Comparison of ENCODE assay signal across 8 cellular contexts in the genomic region with DNA sequence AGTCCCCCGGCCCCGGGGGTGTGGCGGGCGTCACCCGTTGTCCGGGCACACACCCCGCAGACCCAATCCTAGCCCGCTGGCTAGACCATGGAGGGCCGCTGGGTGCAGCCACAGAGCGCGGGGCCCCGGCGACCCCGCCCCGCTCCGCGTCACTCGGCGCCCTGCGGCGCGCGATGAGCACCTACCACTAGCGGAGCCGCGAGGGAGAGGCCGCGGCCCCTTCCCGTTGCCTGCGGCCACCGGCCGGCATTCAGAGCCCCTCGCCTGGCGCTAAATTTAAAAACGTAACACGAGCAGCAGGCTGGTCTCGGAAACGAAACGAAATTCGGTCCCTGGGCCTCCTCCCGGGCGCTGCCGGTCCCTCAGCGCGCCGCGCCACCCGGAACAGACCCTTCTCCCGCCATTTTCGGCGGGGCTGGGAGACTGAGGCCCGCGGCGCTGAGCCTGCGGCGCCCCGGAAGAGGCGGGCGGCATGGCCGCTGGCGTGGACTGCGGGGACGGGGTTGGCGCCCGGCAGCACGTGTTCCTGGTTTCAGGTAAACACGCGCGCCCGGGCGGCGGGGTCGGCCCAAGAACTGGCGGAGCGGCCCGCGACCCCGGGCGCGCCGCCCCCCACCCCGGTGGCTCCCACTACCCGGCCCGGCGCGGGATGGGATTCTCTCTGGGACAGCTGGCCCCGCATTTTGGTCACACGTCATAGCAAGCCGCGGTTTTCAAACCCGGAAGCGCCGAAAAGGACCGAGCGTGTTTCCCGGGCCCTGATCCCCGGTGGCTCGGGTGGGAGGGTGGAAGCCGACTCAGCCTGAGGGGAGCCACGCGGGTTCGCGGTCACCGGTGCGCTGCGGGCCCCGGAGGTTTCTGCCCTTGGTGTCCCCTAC. TPM values are rescaled to one million over a fixed set of nuclear protein-coding genes. Genes with fewer than 3 reads are reported as not detected.
A peak's percentile ranks its signal among the peaks of the same experiment; 100 is the strongest.
DNase-seq lines count a peak whose midpoint lies in the region; ATAC-seq, FAIRE-seq and TF ChIP-seq lines count a peak whose summit lies in the region.

A gene with protein sequence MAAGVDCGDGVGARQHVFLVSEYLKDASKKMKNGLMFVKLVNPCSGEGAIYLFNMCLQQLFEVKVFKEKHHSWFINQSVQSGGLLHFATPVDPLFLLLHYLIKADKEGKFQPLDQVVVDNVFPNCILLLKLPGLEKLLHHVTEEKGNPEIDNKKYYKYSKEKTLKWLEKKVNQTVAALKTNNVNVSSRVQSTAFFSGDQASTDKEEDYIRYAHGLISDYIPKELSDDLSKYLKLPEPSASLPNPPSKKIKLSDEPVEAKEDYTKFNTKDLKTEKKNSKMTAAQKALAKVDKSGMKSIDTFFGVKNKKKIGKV (plus strand): TSS at position 187 of the 878 bp plus-strand sequence. CDS start 286 bp downstream, at position 473.

- H4K20me1 ChIP-seq in fibroblast of lung (ENCODE audit: control insufficient read depth, extremely low read depth, insufficient read depth, low read length), result no peaks in the 10 kb centered on the region

- H3K27me3 ChIP-seq in HUES48 (ENCODE audit: control insufficient read depth, insufficient read depth, low read length) (no peaks in the 10 kb centered on the region), fibroblast of lung (ENCODE audit: control insufficient read depth, insufficient read depth, low read length) (no peaks in the 10 kb centered on the region)

- H3K4me3 ChIP-seq in HUES48 (ENCODE audit: low read depth, low read length) (peak within 1 kb of the TSS; percentile 83), fibroblast of lung (replicated peaks in 1 of 4; ENCODE audit: control extremely low read depth in 1 of 4, insufficient read depth in 1 of 4, low read depth in 3 of 4, low read length in 4 of 4) (peak within 1 kb of the TSS; percentile 58 to 78 (median 75))

- peaks cover 44% of the 10 kb centered on the region for H3K4me1 Mint-ChIP-seq in activated T-helper 1 cell treated with anti-CD3 and anti-CD28 coated beads, Interleukin-12 subunit alpha, Interleukin-12 subunit beta, Interleukin-2, Interleukin-4 antibody, amounts not matched to agents 30 ng/mL and 10 ng/mL and 1 ng/mL, durations not matched to agents 14 hours and 24 hours and 36 hours (ENCODE audit: low read depth)
- H3K4me1 Mint-ChIP-seq in natural killer cell treated with Interleukin-12 subunit alpha and Interleukin-12 subunit beta and Interleukin-15 and Interleukin-18, amount 100 ng/mL, for 72 hours (ENCODE audit: low read depth in 2 of 2), result peaks cover 25 to 32% of the 10 kb centered on the region in 2 donors
- peaks cover 34% of the 10 kb centered on the region for H3K4me1 Mint-ChIP-seq in stimulated activated naive CD8-positive, alpha-beta T cell treated with anti-CD3 and anti-CD28 coated beads, Interleukin-15, amount 100 ng/mL, for 72 hours

- peaks cover 8% of the 10 kb centered on the region for H3K79me2 ChIP-seq in fibroblast of lung (ENCODE audit: control insufficient read depth, insufficient read depth, low read length)

- H3K27ac Mint-ChIP-seq in activated T-helper 1 cell treated with anti-CD3 and anti-CD28 coated beads, Interleukin-12 subunit alpha, Interleukin-12 subunit beta, Interleukin-2, Interleukin-4 antibody, amounts not matched to agents 30 ng/mL and 10 ng/mL and 1 ng/mL, durations not matched to agents 14 hours and 24 hours and 36 hours, result peak within 1 kb of the TSS; percentile 97
- H3K27ac Mint-ChIP-seq in natural killer cell treated with Interleukin-12 subunit alpha and Interleukin-12 subunit beta and Interleukin-15 and Interleukin-18, amount 100 ng/mL, for 72 hours, result peak within 1 kb of the TSS; percentile 83 to 87
- H3K27ac Mint-ChIP-seq in stimulated activated naive CD8-positive, alpha-beta T cell treated with anti-CD3 and anti-CD28 coated beads, Interleukin-15, amount 100 ng/mL, for 72 hours, result peak within 1 kb of the TSS; percentile 98 to 99

- H3K36me3 ChIP-seq in HUES48 (ENCODE audit: control insufficient read depth, insufficient read depth, low read length) (no peaks in the 10 kb centered on the region), fibroblast of lung (ENCODE audit: control insufficient read depth, insufficient read depth, low read length) (no peaks in the 10 kb centered on the region)

- no peak for TF ChIP-seq CTCF in D721Med (IDR thresholded peaks at IDR 0.05; ENCODE audit: insufficient read depth, missing control alignments)
- no peak for TF ChIP-seq CTCF in fibroblast of lung (conservative IDR thresholded peaks at IDR 0.05 in 1 of 2, IDR thresholded peaks at IDR 0.05 in 1 of 2; ENCODE audit: low read depth in 1 of 2, low read length in 2 of 2)

- FAIRE-seq in D721Med (lab: Jason Lieb, UNC) (no peak), RCC 7860 (lab: Jason Lieb, UNC) (no peak)

- no peaks in the 10 kb centered on the region for H3K27me3 Mint-ChIP-seq in activated T-helper 1 cell treated with anti-CD3 and anti-CD28 coated beads, Interleukin-12 subunit alpha, Interleukin-12 subunit beta, Interleukin-2, Interleukin-4 antibody, amounts not matched to agents 30 ng/mL and 10 ng/mL and 1 ng/mL, durations not matched to agents 14 hours and 24 hours and 36 hours (ENCODE audit: insufficient read depth)
- H3K27me3 Mint-ChIP-seq in natural killer cell treated with Interleukin-12 subunit alpha and Interleukin-12 subunit beta and Interleukin-15 and Interleukin-18, amount 100 ng/mL, for 72 hours, result no peaks in the 10 kb centered on the region
- H3K27me3 Mint-ChIP-seq in stimulated activated naive CD8-positive, alpha-beta T cell treated with anti-CD3 and anti-CD28 coated beads, Interleukin-15, amount 100 ng/mL, for 72 hours, result no peaks in the 10 kb centered on the region

- H3K9me3 ChIP-seq in HUES48 (ENCODE audit: control insufficient read depth, insufficient read depth, low read length), result no peaks in the 10 kb centered on the region
- H3K9me3 ChIP-seq in fibroblast of lung (ENCODE audit: control insufficient read depth, insufficient read depth, low read depth, low read length), result no peaks in the 10 kb centered on the region

- ATAC-seq in GM21381 (IDR thresholded peaks at IDR 0.05; ENCODE audit: unreplicated experiment), result peak; percentile 75
- ATAC-seq in natural killer cell treated with Interleukin-12 subunit alpha and Interleukin-12 subunit beta and Interleukin-15 and Interleukin-18, amount 100 ng/mL, for 72 hours, result peak; percentile 89 to 91
- peak; percentile 89 for ATAC-seq in stimulated activated naive CD8-positive, alpha-beta T cell treated with anti-CD3 and anti-CD28 coated beads, Interleukin-15, amount 100 ng/mL, for 72 hours

- peak within 1 kb of the TSS; percentile 92 for H3K9ac ChIP-seq in HUES48 (ENCODE audit: low read depth, low read length)
- H3K9ac ChIP-seq in fibroblast of lung (ENCODE audit: insufficient read depth, low read length), result peak within 1 kb of the TSS; percentile 88

- H3K4me1 ChIP-seq in HUES48 (ENCODE audit: control insufficient read depth, insufficient read depth, low read length), result peaks cover 37% of the 10 kb centered on the region
- H3K4me1 ChIP-seq in fibroblast of lung (ENCODE audit: control insufficient read depth, extremely low read depth, insufficient read depth, low read length), result peaks cover 12% of the 10 kb centered on the region

- peak within 1 kb of the TSS; percentile 95 for H2AFZ ChIP-seq in fibroblast of lung (ENCODE audit: low read length)

- DNase-seq in D721Med (ENCODE audit: insufficient read length, low spot score) (peak; percentile 42), RCC 7860 (ENCODE audit: low spot score) (peak; percentile 17), fibroblast of lung (ENCODE audit: low read depth in 2 of 2) (peak; percentile 60 to 67)
- DNase-seq in activated T-helper 1 cell treated with anti-CD3 and anti-CD28 coated beads, Interleukin-12 subunit alpha, Interleukin-12 subunit beta, Interleukin-2, Interleukin-4 antibody, amounts not matched to agents 30 ng/mL and 10 ng/mL and 1 ng/mL, durations not matched to agents 14 hours and 24 hours and 36 hours (ENCODE audit: low spot score), result peak; percentile 71
- DNase-seq in natural killer cell treated with Interleukin-12 subunit alpha and Interleukin-12 subunit beta and Interleukin-15 and Interleukin-18, amount 100 ng/mL, for 72 hours (ENCODE audit: low spot score), result peak; percentile 78
- DNase-seq in stimulated activated naive CD8-positive, alpha-beta T cell treated with anti-CD3 and anti-CD28 coated beads, Interleukin-15, amount 100 ng/mL, for 72 hours, result peak; percentile 76 to 79

- H3K27ac ChIP-seq in HUES48 (ENCODE audit: low read depth, low read length) (peak within 1 kb of the TSS; percentile 89), fibroblast of lung (ENCODE audit: insufficient read depth, low read length) (peak within 1 kb of the TSS; percentile 89)

- H3K4me2 ChIP-seq in fibroblast of lung (ENCODE audit: extremely low read depth, insufficient read depth, low read length), result peak within 1 kb of the TSS; percentile 82

- H3K9me3 Mint-ChIP-seq in activated T-helper 1 cell treated with anti-CD3 and anti-CD28 coated beads, Interleukin-12 subunit alpha, Interleukin-12 subunit beta, Interleukin-2, Interleukin-4 antibody, amounts not matched to agents 30 ng/mL and 10 ng/mL and 1 ng/mL, durations not matched to agents 14 hours and 24 hours and 36 hours, result no peaks in the 10 kb centered on the region
- H3K9me3 Mint-ChIP-seq in natural killer cell treated with Interleukin-12 subunit alpha and Interleukin-12 subunit beta and Interleukin-15 and Interleukin-18, amount 100 ng/mL, for 72 hours, result no peaks in the 10 kb centered on the region
- no peaks in the 10 kb centered on the region for H3K9me3 Mint-ChIP-seq in stimulated activated naive CD8-positive, alpha-beta T cell treated with anti-CD3 and anti-CD28 coated beads, Interleukin-15, amount 100 ng/mL, for 72 hours

- peak within 1 kb of the TSS; percentile 82 for H3K4me3 Mint-ChIP-seq in activated T-helper 1 cell treated with anti-CD3 and anti-CD28 coated beads, Interleukin-12 subunit alpha, Interleukin-12 subunit beta, Interleukin-2, Interleukin-4 antibody, amounts not matched to agents 30 ng/mL and 10 ng/mL and 1 ng/mL, durations not matched to agents 14 hours and 24 hours and 36 hours
- H3K4me3 Mint-ChIP-seq in natural killer cell treated with Interleukin-12 subunit alpha and Interleukin-12 subunit beta and Interleukin-15 and Interleukin-18, amount 100 ng/mL, for 72 hours, result peak within 1 kb of the TSS; percentile 89
- H3K4me3 Mint-ChIP-seq in stimulated activated naive CD8-positive, alpha-beta T cell treated with anti-CD3 and anti-CD28 coated beads, Interleukin-15, amount 100 ng/mL, for 72 hours, result peak within 1 kb of the TSS; percentile 76 to 94

- intact Hi-C loops in activated T-helper 1 cell treated with anti-CD3 and anti-CD28 coated beads, Interleukin-12 subunit alpha, Interleukin-12 subunit beta, Interleukin-2, Interleukin-4 antibody, amounts not matched to agents 30 ng/mL and 10 ng/mL and 1 ng/mL, durations not matched to agents 14 hours and 24 hours and 36 hours (cut with micrococcal nuclease), result loop anchor here (1.0 to 10.0 kb wide), 8 partner anchors 17 to 1465 kb away; a partner anchor contains a TSS

- H3K36me3 Mint-ChIP-seq in activated T-helper 1 cell treated with anti-CD3 and anti-CD28 coated beads, Interleukin-12 subunit alpha, Interleukin-12 subunit beta, Interleukin-2, Interleukin-4 antibody, amounts not matched to agents 30 ng/mL and 10 ng/mL and 1 ng/mL, durations not matched to agents 14 hours and 24 hours and 36 hours (ENCODE audit: low read depth), result no peaks in the 10 kb centered on the region
- H3K36me3 Mint-ChIP-seq in natural killer cell treated with Interleukin-12 subunit alpha and Interleukin-12 subunit beta and Interleukin-15 and Interleukin-18, amount 100 ng/mL, for 72 hours, result no peaks in the 10 kb centered on the region

RNA-seq across cellular contexts. Expression of the gene that starts here (rescaled TPM):
- total RNA-seq in activated T-helper 1 cell treated with anti-CD3 and anti-CD28 coated beads, Interleukin-12 subunit alpha, Interleukin-12 subunit beta, Interleukin-2, Interleukin-4 antibody, amounts not matched to agents 30 ng/mL and 10 ng/mL and 1 ng/mL, durations not matched to agents 14 hours and 24 hours and 36 hours, result 57.0 and 62.7 TPM in 2 replicates
- total RNA-seq in fibroblast of lung, result 68.7 and 82.7 TPM in 2 replicates
- polyA plus RNA-seq in fibroblast of lung, result 24.5 and 24.7 TPM in 2 replicates
- polyA plus RNA-seq in fibroblast of lung (2012), result 18.8 and 24.5 TPM in 2 replicates
- polyA minus RNA-seq in fibroblast of lung (ENCODE audit: low replicate concordance), result 0.67 and 0.89 TPM in 2 replicates
- 10 to 100 TPM; 33.3 to 64.2 TPM for total RNA-seq in natural killer cell treated with Interleukin-12 subunit alpha and Interleukin-12 subunit beta and Interleukin-15 and Interleukin-18, amount 100 ng/mL, for 72 hours

Comparison
In these comparisons a context has a peak if more than half of its experiments do, and no peak if none do; other contexts are left out.
1. Peak in every context shown above with its lines: DNase-seq, ATAC-seq, H3K4me3 ChIP-seq and H3K27ac ChIP-seq.
2. DNase-seq: peak in every context shown above with its lines; median percentile 78 in natural killer cell treated with Interleukin-12 subunit alpha and Interleukin-12 subunit beta and Interleukin-15 and Interleukin-18, amount 100 ng/mL, for 72 hours; 78 in stimulated activated naive CD8-positive, alpha-beta T cell treated with anti-CD3 and anti-CD28 coated beads, Interleukin-15, amount 100 ng/mL, for 72 hours; 71 in activated T-helper 1 cell treated with anti-CD3 and anti-CD28 coated beads, Interleukin-12 subunit alpha, Interleukin-12 subunit beta, Interleukin-2, Interleukin-4 antibody, amounts not matched to agents 30 ng/mL and 10 ng/mL and 1 ng/mL, durations not matched to agents 14 hours and 24 hours and 36 hours; 64 in fibroblast of lung; 42 in D721Med; 17 in RCC 7860.